1 cellular context compared by ENCODE assay signal in genomic region chr19:17626456-17626855, GRCh38.
TF ChIP-seq lines count a peak whose summit lies in the region.

No MANE protein-coding gene starts in this region.

TF ChIP-seq in H1, 55 proteins besides CTCF, POLR2A, EP300 and RAD21 (continued from another document):
- TF ChIP-seq KDM1A (IDR thresholded peaks at IDR 0.05; ENCODE audit: borderline replicate concordance, low read length) (no peak), GTF2F1 (IDR thresholded peaks at IDR 0.05; ENCODE audit: borderline replicate concordance, low read depth, low read length) (no peak)
- TF ChIP-seq, protein P1, sequence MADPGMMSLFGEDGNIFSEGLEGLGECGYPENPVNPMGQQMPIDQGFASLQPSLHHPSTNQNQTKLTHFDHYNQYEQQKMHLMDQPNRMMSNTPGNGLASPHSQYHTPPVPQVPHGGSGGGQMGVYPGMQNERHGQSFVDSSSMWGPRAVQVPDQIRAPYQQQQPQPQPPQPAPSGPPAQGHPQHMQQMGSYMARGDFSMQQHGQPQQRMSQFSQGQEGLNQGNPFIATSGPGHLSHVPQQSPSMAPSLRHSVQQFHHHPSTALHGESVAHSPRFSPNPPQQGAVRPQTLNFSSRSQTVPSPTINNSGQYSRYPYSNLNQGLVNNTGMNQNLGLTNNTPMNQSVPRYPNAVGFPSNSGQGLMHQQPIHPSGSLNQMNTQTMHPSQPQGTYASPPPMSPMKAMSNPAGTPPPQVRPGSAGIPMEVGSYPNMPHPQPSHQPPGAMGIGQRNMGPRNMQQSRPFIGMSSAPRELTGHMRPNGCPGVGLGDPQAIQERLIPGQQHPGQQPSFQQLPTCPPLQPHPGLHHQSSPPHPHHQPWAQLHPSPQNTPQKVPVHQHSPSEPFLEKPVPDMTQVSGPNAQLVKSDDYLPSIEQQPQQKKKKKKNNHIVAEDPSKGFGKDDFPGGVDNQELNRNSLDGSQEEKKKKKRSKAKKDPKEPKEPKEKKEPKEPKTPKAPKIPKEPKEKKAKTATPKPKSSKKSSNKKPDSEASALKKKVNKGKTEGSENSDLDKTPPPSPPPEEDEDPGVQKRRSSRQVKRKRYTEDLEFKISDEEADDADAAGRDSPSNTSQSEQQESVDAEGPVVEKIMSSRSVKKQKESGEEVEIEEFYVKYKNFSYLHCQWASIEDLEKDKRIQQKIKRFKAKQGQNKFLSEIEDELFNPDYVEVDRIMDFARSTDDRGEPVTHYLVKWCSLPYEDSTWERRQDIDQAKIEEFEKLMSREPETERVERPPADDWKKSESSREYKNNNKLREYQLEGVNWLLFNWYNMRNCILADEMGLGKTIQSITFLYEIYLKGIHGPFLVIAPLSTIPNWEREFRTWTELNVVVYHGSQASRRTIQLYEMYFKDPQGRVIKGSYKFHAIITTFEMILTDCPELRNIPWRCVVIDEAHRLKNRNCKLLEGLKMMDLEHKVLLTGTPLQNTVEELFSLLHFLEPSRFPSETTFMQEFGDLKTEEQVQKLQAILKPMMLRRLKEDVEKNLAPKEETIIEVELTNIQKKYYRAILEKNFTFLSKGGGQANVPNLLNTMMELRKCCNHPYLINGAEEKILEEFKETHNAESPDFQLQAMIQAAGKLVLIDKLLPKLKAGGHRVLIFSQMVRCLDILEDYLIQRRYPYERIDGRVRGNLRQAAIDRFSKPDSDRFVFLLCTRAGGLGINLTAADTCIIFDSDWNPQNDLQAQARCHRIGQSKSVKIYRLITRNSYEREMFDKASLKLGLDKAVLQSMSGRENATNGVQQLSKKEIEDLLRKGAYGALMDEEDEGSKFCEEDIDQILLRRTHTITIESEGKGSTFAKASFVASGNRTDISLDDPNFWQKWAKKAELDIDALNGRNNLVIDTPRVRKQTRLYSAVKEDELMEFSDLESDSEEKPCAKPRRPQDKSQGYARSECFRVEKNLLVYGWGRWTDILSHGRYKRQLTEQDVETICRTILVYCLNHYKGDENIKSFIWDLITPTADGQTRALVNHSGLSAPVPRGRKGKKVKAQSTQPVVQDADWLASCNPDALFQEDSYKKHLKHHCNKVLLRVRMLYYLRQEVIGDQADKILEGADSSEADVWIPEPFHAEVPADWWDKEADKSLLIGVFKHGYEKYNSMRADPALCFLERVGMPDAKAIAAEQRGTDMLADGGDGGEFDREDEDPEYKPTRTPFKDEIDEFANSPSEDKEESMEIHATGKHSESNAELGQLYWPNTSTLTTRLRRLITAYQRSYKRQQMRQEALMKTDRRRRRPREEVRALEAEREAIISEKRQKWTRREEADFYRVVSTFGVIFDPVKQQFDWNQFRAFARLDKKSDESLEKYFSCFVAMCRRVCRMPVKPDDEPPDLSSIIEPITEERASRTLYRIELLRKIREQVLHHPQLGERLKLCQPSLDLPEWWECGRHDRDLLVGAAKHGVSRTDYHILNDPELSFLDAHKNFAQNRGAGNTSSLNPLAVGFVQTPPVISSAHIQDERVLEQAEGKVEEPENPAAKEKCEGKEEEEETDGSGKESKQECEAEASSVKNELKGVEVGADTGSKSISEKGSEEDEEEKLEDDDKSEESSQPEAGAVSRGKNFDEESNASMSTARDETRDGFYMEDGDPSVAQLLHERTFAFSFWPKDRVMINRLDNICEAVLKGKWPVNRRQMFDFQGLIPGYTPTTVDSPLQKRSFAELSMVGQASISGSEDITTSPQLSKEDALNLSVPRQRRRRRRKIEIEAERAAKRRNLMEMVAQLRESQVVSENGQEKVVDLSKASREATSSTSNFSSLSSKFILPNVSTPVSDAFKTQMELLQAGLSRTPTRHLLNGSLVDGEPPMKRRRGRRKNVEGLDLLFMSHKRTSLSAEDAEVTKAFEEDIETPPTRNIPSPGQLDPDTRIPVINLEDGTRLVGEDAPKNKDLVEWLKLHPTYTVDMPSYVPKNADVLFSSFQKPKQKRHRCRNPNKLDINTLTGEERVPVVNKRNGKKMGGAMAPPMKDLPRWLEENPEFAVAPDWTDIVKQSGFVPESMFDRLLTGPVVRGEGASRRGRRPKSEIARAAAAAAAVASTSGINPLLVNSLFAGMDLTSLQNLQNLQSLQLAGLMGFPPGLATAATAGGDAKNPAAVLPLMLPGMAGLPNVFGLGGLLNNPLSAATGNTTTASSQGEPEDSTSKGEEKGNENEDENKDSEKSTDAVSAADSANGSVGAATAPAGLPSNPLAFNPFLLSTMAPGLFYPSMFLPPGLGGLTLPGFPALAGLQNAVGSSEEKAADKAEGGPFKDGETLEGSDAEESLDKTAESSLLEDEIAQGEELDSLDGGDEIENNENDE (IDR thresholded peaks at IDR 0.05; ENCODE audit: insufficient replicate concordance, low read length), result no peak
TF ChIP-seq in H1: peak in this region for 0.
